1 cellular context compared by ENCODE assay signal in genomic region chr19:1261863-1262686, GRCh38.
TF ChIP-seq lines count a peak whose summit lies in the region.

No MANE protein-coding gene starts in this region.

TF ChIP-seq in HepG2, 621 proteins besides CTCF, POLR2A, EP300 and RAD21 (continues in another document):
- peak; percentile 85; the same call in 1 of the 2 replicates for TF ChIP-seq ESRRA (CRISPR knock-in tag; IDR thresholded peaks at IDR 0.05; ENCODE audit: low read depth)
- TF ChIP-seq ZNF510 (CRISPR knock-in tag; IDR thresholded peaks at IDR 0.05; ENCODE audit: low read depth): no peak
- TF ChIP-seq PRDM4 (CRISPR knock-in tag; IDR thresholded peaks at IDR 0.05; ENCODE audit: borderline replicate concordance): no peak
- TF ChIP-seq HMG20B (CRISPR knock-in tag; conservative IDR thresholded peaks at IDR 0.05): 0 out of 2 replicates have a peak, but pooled peaks have one; percentile 29
- TF ChIP-seq ZBTB49 (CRISPR knock-in tag; IDR thresholded peaks at IDR 0.05; ENCODE audit: borderline replicate concordance): no peak
- TF ChIP-seq RXRB (CRISPR knock-in tag; IDR thresholded peaks at IDR 0.05; ENCODE audit: borderline replicate concordance): peak; percentile 75
- 0 out of 2 replicates have a peak, but pooled peaks have one; percentile 24 for TF ChIP-seq AKAP8 (CRISPR knock-in tag; IDR thresholded peaks at IDR 0.05)
- no peak for TF ChIP-seq ZFP36 (IDR thresholded peaks at IDR 0.05; ENCODE audit: borderline replicate concordance, low read depth, low read length, partially characterized antibody)
- TF ChIP-seq ZNF256 (CRISPR knock-in tag; conservative IDR thresholded peaks at IDR 0.05): no peak
- peak; percentile 11; the same call in 1 of the 2 replicates for TF ChIP-seq NRL (CRISPR knock-in tag; IDR thresholded peaks at IDR 0.05; ENCODE audit: borderline replicate concordance)
- TF ChIP-seq ZNF547 (CRISPR knock-in tag; IDR thresholded peaks at IDR 0.05): 0 out of 2 replicates have a peak, but pooled peaks have one; percentile 48
- TF ChIP-seq ZNF574 (CRISPR knock-in tag; IDR thresholded peaks at IDR 0.05): 0 out of 2 replicates have a peak, but pooled peaks have one; percentile 27
- no peak for TF ChIP-seq SRSF4 (IDR thresholded peaks at IDR 0.05; ENCODE audit: low read depth, low read length, poor library complexity, severe bottlenecking)
- TF ChIP-seq ZBTB40 (IDR thresholded peaks at IDR 0.05): no peak
- no peak; the same call in 1 of the 2 replicates for TF ChIP-seq ZBTB40 (CRISPR knock-in tag; IDR thresholded peaks at IDR 0.05)
- no peak for TF ChIP-seq ZNF878 (CRISPR knock-in tag; IDR thresholded peaks at IDR 0.05)
- TF ChIP-seq SMAD1 (CRISPR knock-in tag; IDR thresholded peaks at IDR 0.05; ENCODE audit: borderline replicate concordance, low read depth): no peak
- peak; percentile 28; the same call in 1 of the 2 replicates for TF ChIP-seq MYC (CRISPR knock-in tag; IDR thresholded peaks at IDR 0.05; ENCODE audit: borderline replicate concordance)
- TF ChIP-seq SPEN (CRISPR knock-in tag; IDR thresholded peaks at IDR 0.05; ENCODE audit: low read depth): peak; percentile 40; the same call in 1 of the 2 replicates
- no peak for TF ChIP-seq KDM4B (CRISPR knock-in tag; IDR thresholded peaks at IDR 0.05)
- peak; percentile 38 for TF ChIP-seq ZNF687 (CRISPR knock-in tag; IDR thresholded peaks at IDR 0.05)
- 0 out of 2 replicates have a peak, but pooled peaks have one; percentile 22 for TF ChIP-seq ZNF451 (CRISPR knock-in tag; IDR thresholded peaks at IDR 0.05)
- no peak for TF ChIP-seq NR2C2 (CRISPR knock-in tag; IDR thresholded peaks at IDR 0.05; ENCODE audit: borderline replicate concordance)
- TF ChIP-seq SP1 (IDR thresholded peaks at IDR 0.05): no peak
- peak; percentile 11; the same call in 1 of the 2 replicates for TF ChIP-seq SP1 (CRISPR knock-in tag; IDR thresholded peaks at IDR 0.05)
- TF ChIP-seq ZBTB4 (CRISPR knock-in tag; IDR thresholded peaks at IDR 0.05; ENCODE audit: borderline replicate concordance): no peak
- peak; percentile 21; the same call in 1 of the 2 replicates for TF ChIP-seq MED1 (CRISPR knock-in tag; IDR thresholded peaks at IDR 0.05)
